ENCODE assay signal across 11 cellular contexts in the genomic region with DNA sequence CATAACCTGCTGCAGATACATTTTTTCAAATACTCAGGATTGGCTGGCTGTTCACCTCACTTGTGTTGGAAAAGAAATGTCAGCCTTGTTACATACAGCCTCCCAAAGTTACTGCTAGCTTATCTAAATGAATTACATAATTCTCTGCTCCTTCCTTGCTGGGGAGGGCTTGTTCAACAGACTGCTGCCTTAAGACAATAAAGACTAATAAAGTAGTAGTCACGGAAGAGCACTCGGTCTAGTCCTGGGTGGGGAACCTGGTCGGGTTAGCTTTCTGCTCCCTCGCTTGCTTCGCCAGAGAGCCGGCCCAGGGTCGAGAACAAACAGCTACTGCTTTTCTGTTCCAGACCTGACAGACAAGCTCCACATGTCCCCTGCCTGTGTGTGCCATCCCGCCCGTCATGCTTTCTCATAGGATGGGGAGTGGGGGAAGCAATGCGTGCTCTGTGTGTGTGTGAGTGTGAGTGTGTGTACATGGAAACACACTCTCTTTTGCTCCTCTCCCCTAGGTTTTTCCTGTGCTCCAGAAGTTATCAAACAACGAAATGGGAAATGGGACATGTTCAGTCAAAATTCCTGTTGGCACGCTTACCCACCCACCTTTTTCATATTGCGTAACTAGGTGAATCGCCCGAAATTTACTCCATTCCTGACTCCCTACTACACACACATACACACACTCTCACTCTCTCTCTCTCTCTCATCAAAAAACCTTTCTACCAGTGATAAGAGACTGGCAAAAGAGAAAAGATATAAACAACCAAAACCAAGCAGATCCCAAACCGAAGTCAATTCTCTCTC. TPM values are rescaled to one million over a fixed set of nuclear protein-coding genes. Genes with fewer than 3 reads are reported as not detected.
DNase-seq lines count a peak whose midpoint lies in the region; ATAC-seq and TF ChIP-seq lines count a peak whose summit lies in the region.
"Had no signal": no experiment of that assay in that cellular context is flagged by ENCODE, and none has a peak within 500 bp of the region (broad histone marks: within the 10 kb centered on the region; RNA-seq: fewer than 3 reads in every experiment).

No MANE protein-coding gene starts in this region.

- 92% methylated on average over 16 of the region's 16 CpGs for WGBS in HUES64
- WGBS in mammary epithelial cell (ENCODE audit: low coverage, missing lambda C conversion rate) = 13% methylated on average over 10 of the region's 16 CpGs

- H3K4me1 Mint-ChIP-seq in memory B cell = peaks cover 15% of the 10 kb centered on the region

- no peak for TF ChIP-seq CTCF in mammary epithelial cell (conservative IDR thresholded peaks at IDR 0.05 in 1 of 2, IDR thresholded peaks at IDR 0.05 in 1 of 2; ENCODE audit: extremely low read depth in 1 of 2, insufficient read depth in 1 of 2, low read depth in 1 of 2, low read length in 2 of 2)

- no peaks in the 10 kb centered on the region for H3K4me1 ChIP-seq in HUES64 (ENCODE audit: insufficient read depth, low read length)
- H3K4me1 ChIP-seq in mammary epithelial cell (ENCODE audit: insufficient read depth, low read length) = peaks cover 12% of the 10 kb centered on the region
- peaks cover 5 to 9% (median 6%) of the 10 kb centered on the region in 3 donors for H3K4me1 ChIP-seq in skeletal muscle tissue (ENCODE audit: control insufficient read depth in 3 of 3, insufficient read depth in 3 of 3, low read length in 3 of 3)

- ATAC-seq in memory B cell (ENCODE audit: low read depth) = no peak

- peak overlapping the region; percentile 68 for H3K4me3 ChIP-seq in HUES64 (ENCODE audit: low read length)
- H3K4me3 ChIP-seq in mammary epithelial cell (replicated peaks in 1 of 3; ENCODE audit: insufficient read depth in 1 of 3, low read depth in 2 of 3, low read length in 3 of 3) = peak overlapping the region in 1 of 3 experiments; percentile 63
- H3K4me3 ChIP-seq in skeletal muscle tissue (ENCODE audit: low read length in 3 of 3) = peak overlapping the region; percentile 72 to 87 (median 78)

- H3K9me3 ChIP-seq in HUES64 (ENCODE audit: insufficient read depth, low read depth, low read length) = peaks cover 6% of the 10 kb centered on the region; the same call in 1 of the 2 replicates
- H3K9me3 ChIP-seq in mammary epithelial cell (replicated peaks; ENCODE audit: insufficient read depth, low read length) = no peaks in the 10 kb centered on the region
- no peaks in the 10 kb centered on the region for H3K9me3 ChIP-seq in skeletal muscle tissue (ENCODE audit: control insufficient read depth in 3 of 3, low read length in 3 of 3)
- H3K9me3 ChIP-seq: MG63 had no signal

- H3K36me3 Mint-ChIP-seq in memory B cell = no peaks in the 10 kb centered on the region

- peak overlapping the region; percentile 8 for H3K4me3 Mint-ChIP-seq in memory B cell

- H3K9me3 Mint-ChIP-seq in memory B cell = no peaks in the 10 kb centered on the region

- peak overlapping the region; percentile 96 for H2AFZ ChIP-seq in mammary epithelial cell (ENCODE audit: low read depth, low read length)

- H3K79me2 ChIP-seq in mammary epithelial cell (ENCODE audit: insufficient read depth, low read length) = no peaks in the 10 kb centered on the region

- dilution Hi-C loops in mammary epithelial cell (cut with HindIII; ENCODE audit: low sequenced_read_pairs) = no loop called here

- CTCF ChIA-PET in mammary epithelial cell (lab: Charles Lee; ENCODE audit: low non-redundant PET) = interaction anchor here (0.6 kb wide), 1 partner anchor 685 kb away, joined by 12 read pairs; no protein-coding TSS in a partner anchor

- H3K9ac ChIP-seq in HUES64 (ENCODE audit: low read depth, low read length) = no peak overlapping the region
- no peak overlapping the region for H3K9ac ChIP-seq in mammary epithelial cell (ENCODE audit: insufficient read depth, low read length)
- peak overlapping the region in 2 of 3 donors; percentile 12 to 73 for H3K9ac ChIP-seq in skeletal muscle tissue (ENCODE audit: low read depth in 1 of 3, low read length in 3 of 3)

- H3K27ac ChIP-seq in HUES64 (ENCODE audit: low read depth, low read length) (no peak overlapping the region), mammary epithelial cell (ENCODE audit: insufficient read depth, low read depth, low read length) (no peak overlapping the region), skeletal muscle tissue (ENCODE audit: low read depth, low read length) (no peak overlapping the region)

- in situ Hi-C loops in mammary epithelial cell (cut with MboI; ENCODE audit: low sequenced_read_pairs in 2 of 2) = loop anchor here in 1 of 2 donors (25.0 kb wide), 1 partner anchor 819 kb away; no protein-coding TSS in a partner anchor

- H3K27me3 ChIP-seq in HUES64 (ENCODE audit: insufficient read depth, low read length) = peaks cover 25% of the 10 kb centered on the region
- H3K27me3 ChIP-seq in mammary epithelial cell (ENCODE audit: insufficient read depth, low read length) = peaks cover 12% of the 10 kb centered on the region
- peaks cover 5 to 20% (median 10%) of the 10 kb centered on the region in 3 donors for H3K27me3 ChIP-seq in skeletal muscle tissue (ENCODE audit: control insufficient read depth in 3 of 3, insufficient read depth in 3 of 3, low read length in 3 of 3)

- H3K36me3 ChIP-seq in HUES64 (ENCODE audit: insufficient read depth, low read length) = no peaks in the 10 kb centered on the region
- no peaks in the 10 kb centered on the region for H3K36me3 ChIP-seq in mammary epithelial cell (ENCODE audit: insufficient read depth, low read length)
- H3K36me3 ChIP-seq in skeletal muscle tissue (ENCODE audit: control insufficient read depth in 3 of 3, insufficient read depth in 3 of 3, low read length in 3 of 3) = no peaks in the 10 kb centered on the region
- H3K36me3 ChIP-seq: MG63 had no signal

- no peaks in the 10 kb centered on the region for H4K20me1 ChIP-seq in mammary epithelial cell (ENCODE audit: insufficient read depth, low read length)

- H3K27me3 Mint-ChIP-seq in memory B cell = peaks cover 14% of the 10 kb centered on the region

- intact Hi-C loops in mammary epithelial cell (cut with micrococcal nuclease) = no loop called here

- BruUV-seq in mammary epithelial cell (replicated peaks; lab: Mats Ljungman, UMichigan) = no TSS peak

- no peak overlapping the region for H3K27ac Mint-ChIP-seq in memory B cell

- peak overlapping the region; percentile 100 for H3K4me2 ChIP-seq in mammary epithelial cell (ENCODE audit: insufficient read depth, low read depth, low read length)

- DNase-seq in mammary epithelial cell = no peak
- no peak for DNase-seq in memory B cell (ENCODE audit: low spot score in 2 of 2)
- DNase-seq in cerebellum (ENCODE audit: low spot score) = no peak
- DNase-seq in SIG-M5 (lab: John Stamatoyannopoulos, UW) = no peak
- no peak for DNase-seq in DMS79 treated with DMSO at 0.1 percent for 48 hours (lab: John Stamatoyannopoulos, UW)
- DNase-seq in hepatic stellate cell (ENCODE audit: low spot score) = no peak
- DNase-seq: activated CD4-positive, alpha-beta T cell treated with anti-CD3 and anti-CD28 coated beads, Interleukin-2, amount 50 U/mL, for 4 hours had no signal

RNA-seq across cellular contexts. Expression of a gene that starts 1.4 kb away (rescaled TPM):
- polyA plus RNA-seq in HUES64 (2013, experiment 1 of 2) = 3.8 TPM
- 3.3 TPM for polyA plus RNA-seq in HUES64 (2013, experiment 2 of 2)
- total RNA-seq in mammary epithelial cell (under 1 TPM in 1 of 2 donors, not detected in 1; 0.67 TPM), skeletal muscle tissue (9.9 TPM), cerebellum (8.2 TPM)
- polyA plus RNA-seq in mammary epithelial cell = not detected
- not detected for polyA minus RNA-seq in mammary epithelial cell

RNA-seq across cellular contexts. Expression of a gene that starts 12.7 kb away (rescaled TPM):
- 0.80 TPM for polyA plus RNA-seq in HUES64 (2013, experiment 1 of 2)
- 1.5 TPM for polyA plus RNA-seq in HUES64 (2013, experiment 2 of 2)
- not detected for total RNA-seq in mammary epithelial cell
- not detected for polyA plus RNA-seq in mammary epithelial cell
- polyA minus RNA-seq in mammary epithelial cell = not detected
- total RNA-seq in skeletal muscle tissue = not detected
- total RNA-seq in cerebellum = 4.5 TPM
- total RNA-seq: lung microvascular endothelial cell had no signal

Comparison
In these comparisons a context has a peak if more than half of its experiments do, and no peak if none do; other contexts are left out.
1. H3K9ac ChIP-seq: peak in skeletal muscle tissue (2 of 3); none in HUES64 (single experiment) and mammary epithelial cell (single experiment).